1 cellular context compared by ENCODE assay signal in the genomic region with DNA sequence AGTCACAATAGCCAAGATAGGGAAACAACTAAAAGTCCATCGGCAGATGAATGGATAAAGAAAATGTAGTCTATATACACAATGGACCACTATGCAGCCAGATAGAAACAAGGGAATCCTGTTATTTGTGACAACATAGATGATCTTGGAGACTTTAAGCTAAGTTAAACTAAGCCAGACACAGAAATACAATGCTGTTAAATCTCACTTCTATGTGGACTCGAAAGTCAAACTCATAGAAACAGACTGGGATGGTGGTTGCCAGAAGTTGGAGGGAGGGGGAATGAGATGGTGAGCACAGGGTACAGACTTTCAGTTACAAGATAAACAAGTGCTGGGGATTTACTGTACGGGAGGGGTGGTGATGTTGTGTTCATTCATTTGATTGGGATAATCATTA.
TF ChIP-seq lines count a peak whose summit lies in the region.

No MANE protein-coding gene starts in this region.

TF ChIP-seq in GM12878, 131 proteins besides CTCF, POLR2A, EP300 and RAD21 (continued from another document):
- TF ChIP-seq ZNF592 (IDR thresholded peaks at IDR 0.05) (no peak), TCF12 (IDR thresholded peaks at IDR 0.05; ENCODE audit: low read depth, low read length) (no peak), RCOR1 (conservative IDR thresholded peaks at IDR 0.05; ENCODE audit: low read depth, low read length) (no peak), SIN3A (IDR thresholded peaks at IDR 0.05; ENCODE audit: low read depth, low read length) (no peak), MEF2B (IDR thresholded peaks at IDR 0.05; ENCODE audit: partially characterized antibody, poor library complexity, severe bottlenecking) (no peak), ZBTB33 (IDR thresholded peaks at IDR 0.05) (no peak), TAF1 (IDR thresholded peaks at IDR 0.05; ENCODE audit: borderline replicate concordance, low read depth, low read length) (no peak), WRNIP1 (IDR thresholded peaks at IDR 0.05; ENCODE audit: borderline replicate concordance, low read depth, low read length) (no peak), BHLHE40 (IDR thresholded peaks at IDR 0.05; ENCODE audit: borderline replicate concordance in 1 of 2, low read depth in 2 of 2, low read length in 1 of 2) (no peak), ZBED1 (IDR thresholded peaks at IDR 0.05; ENCODE audit: borderline replicate concordance) (no peak), TBL1XR1 (IDR thresholded peaks at IDR 0.05; ENCODE audit: low read depth, low read length) (no peak), LARP7 (IDR thresholded peaks at IDR 0.05) (no peak)
- TF ChIP-seq, protein P1, sequence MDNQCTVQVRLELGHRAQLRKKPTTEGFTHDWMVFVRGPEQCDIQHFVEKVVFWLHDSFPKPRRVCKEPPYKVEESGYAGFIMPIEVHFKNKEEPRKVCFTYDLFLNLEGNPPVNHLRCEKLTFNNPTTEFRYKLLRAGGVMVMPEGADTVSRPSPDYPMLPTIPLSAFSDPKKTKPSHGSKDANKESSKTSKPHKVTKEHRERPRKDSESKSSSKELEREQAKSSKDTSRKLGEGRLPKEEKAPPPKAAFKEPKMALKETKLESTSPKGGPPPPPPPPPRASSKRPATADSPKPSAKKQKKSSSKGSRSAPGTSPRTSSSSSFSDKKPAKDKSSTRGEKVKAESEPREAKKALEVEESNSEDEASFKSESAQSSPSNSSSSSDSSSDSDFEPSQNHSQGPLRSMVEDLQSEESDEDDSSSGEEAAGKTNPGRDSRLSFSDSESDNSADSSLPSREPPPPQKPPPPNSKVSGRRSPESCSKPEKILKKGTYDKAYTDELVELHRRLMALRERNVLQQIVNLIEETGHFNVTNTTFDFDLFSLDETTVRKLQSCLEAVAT (IDR thresholded peaks at IDR 0.05) = no peak
